In the genomic region with DNA sequence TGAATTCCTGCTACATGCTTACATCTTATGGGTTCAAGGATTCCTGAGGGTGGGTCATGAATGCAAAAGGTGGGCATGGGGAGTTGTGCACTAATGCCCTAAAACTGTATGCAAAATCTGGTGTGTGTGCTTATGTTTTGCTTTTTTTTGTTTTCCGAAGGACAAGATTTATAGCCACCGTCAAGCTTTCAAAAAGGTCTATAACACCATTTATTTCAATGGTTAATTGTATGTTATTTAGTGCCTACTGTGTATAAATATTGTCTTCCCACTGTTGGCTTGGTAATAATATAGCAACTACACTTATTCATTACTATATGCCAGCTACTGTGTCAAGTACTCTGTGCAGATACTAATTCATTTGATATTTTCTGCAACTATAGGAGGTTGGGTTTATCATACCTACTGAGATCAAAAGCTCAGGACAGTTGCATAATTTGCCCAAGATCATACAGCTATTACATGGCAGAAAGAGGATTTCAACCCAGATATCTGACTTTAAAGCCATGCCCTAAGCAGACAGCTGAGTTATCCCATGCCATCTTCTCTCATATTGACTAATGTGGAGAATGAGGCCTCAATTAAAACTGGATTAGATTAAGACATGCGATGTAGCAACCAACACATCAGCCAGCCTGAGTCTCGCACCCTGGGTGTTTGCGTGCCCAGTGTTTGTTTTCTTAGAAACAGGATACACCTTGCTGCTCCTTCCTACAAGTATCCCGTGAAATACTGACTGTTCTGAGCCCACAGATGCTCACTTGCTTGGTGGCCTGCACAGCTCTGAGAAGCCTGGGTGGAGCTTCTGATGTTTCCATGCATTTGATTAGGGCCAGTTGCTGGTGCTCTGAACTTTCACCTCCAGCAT, we compare ENCODE assay signal across 1 cellular context.
TF ChIP-seq lines count a peak whose summit lies in the region.

No MANE protein-coding gene starts in this region.

TF ChIP-seq in HEK293, 187 proteins besides CTCF, POLR2A, EP300 and RAD21 (continued from another document and continues in another):
- TF ChIP-seq, protein P1, sequence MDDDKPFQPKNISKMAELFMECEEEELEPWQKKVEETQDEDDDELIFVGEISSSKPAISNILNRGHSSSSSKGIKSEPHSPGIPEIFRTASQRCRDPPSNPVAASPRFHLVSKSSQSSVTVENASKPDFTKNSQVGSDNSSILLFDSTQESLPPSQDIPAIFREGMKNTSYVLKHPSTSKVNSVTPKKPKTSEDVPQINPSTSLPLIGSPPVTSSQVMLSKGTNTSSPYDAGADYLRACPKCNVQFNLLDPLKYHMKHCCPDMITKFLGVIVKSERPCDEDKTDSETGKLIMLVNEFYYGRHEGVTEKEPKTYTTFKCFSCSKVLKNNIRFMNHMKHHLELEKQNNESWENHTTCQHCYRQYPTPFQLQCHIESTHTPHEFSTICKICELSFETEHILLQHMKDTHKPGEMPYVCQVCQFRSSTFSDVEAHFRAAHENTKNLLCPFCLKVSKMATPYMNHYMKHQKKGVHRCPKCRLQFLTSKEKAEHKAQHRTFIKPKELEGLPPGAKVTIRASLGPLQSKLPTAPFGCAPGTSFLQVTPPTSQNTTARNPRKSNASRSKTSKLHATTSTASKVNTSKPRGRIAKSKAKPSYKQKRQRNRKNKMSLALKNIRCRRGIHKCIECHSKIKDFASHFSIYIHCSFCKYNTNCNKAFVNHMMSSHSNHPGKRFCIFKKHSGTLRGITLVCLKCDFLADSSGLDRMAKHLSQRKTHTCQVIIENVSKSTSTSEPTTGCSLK (tag by site-specific recombination; IDR thresholded peaks at IDR 0.05) = no peak
- TF ChIP-seq ZNF776 (tag by site-specific recombination; IDR thresholded peaks at IDR 0.05; ENCODE audit: borderline replicate concordance) (no peak), ZBTB17 (tag by site-specific recombination; IDR thresholded peaks at IDR 0.05) (peak; percentile 85), ZFHX2 (tag by site-specific recombination; conservative IDR thresholded peaks at IDR 0.05) (peak; percentile 23; the same call in 1 of the 2 replicates), ZNF302 (tag by site-specific recombination; IDR thresholded peaks at IDR 0.05; ENCODE audit: low read depth) (no peak), ZNF404 (tag by site-specific recombination; IDR thresholded peaks at IDR 0.05) (no peak), ZSCAN16 (tag by site-specific recombination; IDR thresholded peaks at IDR 0.05) (no peak), ZNF37A (tag by site-specific recombination; IDR thresholded peaks at IDR 0.05) (no peak), ZNF624 (tag by site-specific recombination; IDR thresholded peaks at IDR 0.05) (no peak), ZNF24 (tag by site-specific recombination; IDR thresholded peaks at IDR 0.05) (peak; percentile 88), ZBTB21 (tag by site-specific recombination; IDR thresholded peaks at IDR 0.05) (peak; percentile 40; the same call in 1 of the 2 replicates), ZNF350 (tag by site-specific recombination; IDR thresholded peaks at IDR 0.05) (no peak), ZNF223 (tag by site-specific recombination; IDR thresholded peaks at IDR 0.05) (no peak), ZNF211 (tag by site-specific recombination; IDR thresholded peaks at IDR 0.05; ENCODE audit: low read depth) (no peak), ZNF175 (tag by site-specific recombination; IDR thresholded peaks at IDR 0.05) (no peak), IKZF3 (tag by site-specific recombination; IDR thresholded peaks at IDR 0.05) (peak; percentile 97), ZEB2 (tag by site-specific recombination; IDR thresholded peaks at IDR 0.05) (peak; percentile 86), MZF1 (tag by site-specific recombination; IDR thresholded peaks at IDR 0.05; ENCODE audit: borderline replicate concordance) (peak; percentile 48; the same call in 1 of the 2 replicates), ZXDB (tag by site-specific recombination; IDR thresholded peaks at IDR 0.05) (peak; percentile 77), ZNF2 (tag by site-specific recombination; IDR thresholded peaks at IDR 0.05) (peak; percentile 66), ZNF549 (tag by site-specific recombination; IDR thresholded peaks at IDR 0.05) (0 out of 2 replicates have a peak, but pooled peaks have one; percentile 20), KLF16 (tag by site-specific recombination; IDR thresholded peaks at IDR 0.05) (no peak), ZNF146 (tag by site-specific recombination; IDR thresholded peaks at IDR 0.05) (no peak), SCRT1 (tag by site-specific recombination; IDR thresholded peaks at IDR 0.05; ENCODE audit: borderline replicate concordance) (peak; percentile 82), ZNF600 (tag by site-specific recombination; IDR thresholded peaks at IDR 0.05) (peak; percentile 96), ZNF335 (tag by site-specific recombination; conservative IDR thresholded peaks at IDR 0.05) (0 out of 2 replicates have a peak, but pooled peaks have one; percentile 14), ZNF510 (tag by site-specific recombination; IDR thresholded peaks at IDR 0.05; ENCODE audit: insufficient replicate concordance) (no peak), GLIS1 (tag by site-specific recombination; IDR thresholded peaks at IDR 0.05) (peak; percentile 76), GLI2 (tag by site-specific recombination; IDR thresholded peaks at IDR 0.05; ENCODE audit: borderline replicate concordance, low read depth) (no peak)
- TF ChIP-seq, protein P2, sequence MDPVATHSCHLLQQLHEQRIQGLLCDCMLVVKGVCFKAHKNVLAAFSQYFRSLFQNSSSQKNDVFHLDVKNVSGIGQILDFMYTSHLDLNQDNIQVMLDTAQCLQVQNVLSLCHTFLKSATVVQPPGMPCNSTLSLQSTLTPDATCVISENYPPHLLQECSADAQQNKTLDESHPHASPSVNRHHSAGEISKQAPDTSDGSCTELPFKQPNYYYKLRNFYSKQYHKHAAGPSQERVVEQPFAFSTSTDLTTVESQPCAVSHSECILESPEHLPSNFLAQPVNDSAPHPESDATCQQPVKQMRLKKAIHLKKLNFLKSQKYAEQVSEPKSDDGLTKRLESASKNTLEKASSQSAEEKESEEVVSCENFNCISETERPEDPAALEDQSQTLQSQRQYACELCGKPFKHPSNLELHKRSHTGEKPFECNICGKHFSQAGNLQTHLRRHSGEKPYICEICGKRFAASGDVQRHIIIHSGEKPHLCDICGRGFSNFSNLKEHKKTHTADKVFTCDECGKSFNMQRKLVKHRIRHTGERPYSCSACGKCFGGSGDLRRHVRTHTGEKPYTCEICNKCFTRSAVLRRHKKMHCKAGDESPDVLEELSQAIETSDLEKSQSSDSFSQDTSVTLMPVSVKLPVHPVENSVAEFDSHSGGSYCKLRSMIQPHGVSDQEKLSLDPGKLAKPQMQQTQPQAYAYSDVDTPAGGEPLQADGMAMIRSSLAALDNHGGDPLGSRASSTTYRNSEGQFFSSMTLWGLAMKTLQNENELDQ (tag by site-specific recombination; IDR thresholded peaks at IDR 0.05; ENCODE audit: low read depth) = no peak
- TF ChIP-seq, protein P3, sequence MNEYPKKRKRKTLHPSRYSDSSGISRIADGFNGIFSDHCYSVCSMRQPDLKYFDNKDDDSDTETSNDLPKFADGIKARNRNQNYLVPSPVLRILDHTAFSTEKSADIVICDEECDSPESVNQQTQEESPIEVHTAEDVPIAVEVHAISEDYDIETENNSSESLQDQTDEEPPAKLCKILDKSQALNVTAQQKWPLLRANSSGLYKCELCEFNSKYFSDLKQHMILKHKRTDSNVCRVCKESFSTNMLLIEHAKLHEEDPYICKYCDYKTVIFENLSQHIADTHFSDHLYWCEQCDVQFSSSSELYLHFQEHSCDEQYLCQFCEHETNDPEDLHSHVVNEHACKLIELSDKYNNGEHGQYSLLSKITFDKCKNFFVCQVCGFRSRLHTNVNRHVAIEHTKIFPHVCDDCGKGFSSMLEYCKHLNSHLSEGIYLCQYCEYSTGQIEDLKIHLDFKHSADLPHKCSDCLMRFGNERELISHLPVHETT (tag by site-specific recombination; IDR thresholded peaks at IDR 0.05) = peak; percentile 61; the same call in 1 of the 2 replicates
- TF ChIP-seq, protein P4, sequence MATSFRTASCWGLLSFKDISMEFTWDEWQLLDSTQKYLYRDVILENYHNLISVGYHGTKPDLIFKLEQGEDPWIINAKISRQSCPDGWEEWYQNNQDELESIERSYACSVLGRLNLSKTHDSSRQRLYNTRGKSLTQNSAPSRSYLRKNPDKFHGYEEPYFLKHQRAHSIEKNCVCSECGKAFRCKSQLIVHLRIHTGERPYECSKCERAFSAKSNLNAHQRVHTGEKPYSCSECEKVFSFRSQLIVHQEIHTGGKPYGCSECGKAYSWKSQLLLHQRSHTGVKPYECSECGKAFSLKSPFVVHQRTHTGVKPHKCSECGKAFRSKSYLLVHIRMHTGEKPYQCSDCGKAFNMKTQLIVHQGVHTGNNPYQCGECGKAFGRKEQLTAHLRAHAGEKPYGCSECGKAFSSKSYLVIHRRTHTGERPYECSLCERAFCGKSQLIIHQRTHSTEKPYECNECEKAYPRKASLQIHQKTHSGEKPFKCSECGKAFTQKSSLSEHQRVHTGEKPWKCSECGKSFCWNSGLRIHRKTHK (tag by site-specific recombination; IDR thresholded peaks at IDR 0.05) = no peak
- TF ChIP-seq, protein P5, sequence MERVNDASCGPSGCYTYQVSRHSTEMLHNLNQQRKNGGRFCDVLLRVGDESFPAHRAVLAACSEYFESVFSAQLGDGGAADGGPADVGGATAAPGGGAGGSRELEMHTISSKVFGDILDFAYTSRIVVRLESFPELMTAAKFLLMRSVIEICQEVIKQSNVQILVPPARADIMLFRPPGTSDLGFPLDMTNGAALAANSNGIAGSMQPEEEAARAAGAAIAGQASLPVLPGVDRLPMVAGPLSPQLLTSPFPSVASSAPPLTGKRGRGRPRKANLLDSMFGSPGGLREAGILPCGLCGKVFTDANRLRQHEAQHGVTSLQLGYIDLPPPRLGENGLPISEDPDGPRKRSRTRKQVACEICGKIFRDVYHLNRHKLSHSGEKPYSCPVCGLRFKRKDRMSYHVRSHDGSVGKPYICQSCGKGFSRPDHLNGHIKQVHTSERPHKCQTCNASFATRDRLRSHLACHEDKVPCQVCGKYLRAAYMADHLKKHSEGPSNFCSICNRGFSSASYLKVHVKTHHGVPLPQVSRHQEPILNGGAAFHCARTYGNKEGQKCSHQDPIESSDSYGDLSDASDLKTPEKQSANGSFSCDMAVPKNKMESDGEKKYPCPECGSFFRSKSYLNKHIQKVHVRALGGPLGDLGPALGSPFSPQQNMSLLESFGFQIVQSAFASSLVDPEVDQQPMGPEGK (tag by site-specific recombination; IDR thresholded peaks at IDR 0.05) = peak; percentile 67
- TF ChIP-seq, protein P6, sequence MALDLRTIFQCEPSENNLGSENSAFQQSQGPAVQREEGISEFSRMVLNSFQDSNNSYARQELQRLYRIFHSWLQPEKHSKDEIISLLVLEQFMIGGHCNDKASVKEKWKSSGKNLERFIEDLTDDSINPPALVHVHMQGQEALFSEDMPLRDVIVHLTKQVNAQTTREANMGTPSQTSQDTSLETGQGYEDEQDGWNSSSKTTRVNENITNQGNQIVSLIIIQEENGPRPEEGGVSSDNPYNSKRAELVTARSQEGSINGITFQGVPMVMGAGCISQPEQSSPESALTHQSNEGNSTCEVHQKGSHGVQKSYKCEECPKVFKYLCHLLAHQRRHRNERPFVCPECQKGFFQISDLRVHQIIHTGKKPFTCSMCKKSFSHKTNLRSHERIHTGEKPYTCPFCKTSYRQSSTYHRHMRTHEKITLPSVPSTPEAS (tag by site-specific recombination; IDR thresholded peaks at IDR 0.05) = no peak
- TF ChIP-seq, protein P7, sequence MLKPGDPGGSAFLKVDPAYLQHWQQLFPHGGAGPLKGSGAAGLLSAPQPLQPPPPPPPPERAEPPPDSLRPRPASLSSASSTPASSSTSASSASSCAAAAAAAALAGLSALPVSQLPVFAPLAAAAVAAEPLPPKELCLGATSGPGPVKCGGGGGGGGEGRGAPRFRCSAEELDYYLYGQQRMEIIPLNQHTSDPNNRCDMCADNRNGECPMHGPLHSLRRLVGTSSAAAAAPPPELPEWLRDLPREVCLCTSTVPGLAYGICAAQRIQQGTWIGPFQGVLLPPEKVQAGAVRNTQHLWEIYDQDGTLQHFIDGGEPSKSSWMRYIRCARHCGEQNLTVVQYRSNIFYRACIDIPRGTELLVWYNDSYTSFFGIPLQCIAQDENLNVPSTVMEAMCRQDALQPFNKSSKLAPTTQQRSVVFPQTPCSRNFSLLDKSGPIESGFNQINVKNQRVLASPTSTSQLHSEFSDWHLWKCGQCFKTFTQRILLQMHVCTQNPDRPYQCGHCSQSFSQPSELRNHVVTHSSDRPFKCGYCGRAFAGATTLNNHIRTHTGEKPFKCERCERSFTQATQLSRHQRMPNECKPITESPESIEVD (tag by site-specific recombination; IDR thresholded peaks at IDR 0.05) = peak; percentile 90
- TF ChIP-seq, protein P8, sequence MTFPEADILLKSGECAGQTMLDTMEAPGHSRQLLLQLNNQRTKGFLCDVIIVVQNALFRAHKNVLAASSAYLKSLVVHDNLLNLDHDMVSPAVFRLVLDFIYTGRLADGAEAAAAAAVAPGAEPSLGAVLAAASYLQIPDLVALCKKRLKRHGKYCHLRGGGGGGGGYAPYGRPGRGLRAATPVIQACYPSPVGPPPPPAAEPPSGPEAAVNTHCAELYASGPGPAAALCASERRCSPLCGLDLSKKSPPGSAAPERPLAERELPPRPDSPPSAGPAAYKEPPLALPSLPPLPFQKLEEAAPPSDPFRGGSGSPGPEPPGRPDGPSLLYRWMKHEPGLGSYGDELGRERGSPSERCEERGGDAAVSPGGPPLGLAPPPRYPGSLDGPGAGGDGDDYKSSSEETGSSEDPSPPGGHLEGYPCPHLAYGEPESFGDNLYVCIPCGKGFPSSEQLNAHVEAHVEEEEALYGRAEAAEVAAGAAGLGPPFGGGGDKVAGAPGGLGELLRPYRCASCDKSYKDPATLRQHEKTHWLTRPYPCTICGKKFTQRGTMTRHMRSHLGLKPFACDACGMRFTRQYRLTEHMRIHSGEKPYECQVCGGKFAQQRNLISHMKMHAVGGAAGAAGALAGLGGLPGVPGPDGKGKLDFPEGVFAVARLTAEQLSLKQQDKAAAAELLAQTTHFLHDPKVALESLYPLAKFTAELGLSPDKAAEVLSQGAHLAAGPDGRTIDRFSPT (tag by site-specific recombination; IDR thresholded peaks at IDR 0.05) = no peak
- TF ChIP-seq, protein P9, sequence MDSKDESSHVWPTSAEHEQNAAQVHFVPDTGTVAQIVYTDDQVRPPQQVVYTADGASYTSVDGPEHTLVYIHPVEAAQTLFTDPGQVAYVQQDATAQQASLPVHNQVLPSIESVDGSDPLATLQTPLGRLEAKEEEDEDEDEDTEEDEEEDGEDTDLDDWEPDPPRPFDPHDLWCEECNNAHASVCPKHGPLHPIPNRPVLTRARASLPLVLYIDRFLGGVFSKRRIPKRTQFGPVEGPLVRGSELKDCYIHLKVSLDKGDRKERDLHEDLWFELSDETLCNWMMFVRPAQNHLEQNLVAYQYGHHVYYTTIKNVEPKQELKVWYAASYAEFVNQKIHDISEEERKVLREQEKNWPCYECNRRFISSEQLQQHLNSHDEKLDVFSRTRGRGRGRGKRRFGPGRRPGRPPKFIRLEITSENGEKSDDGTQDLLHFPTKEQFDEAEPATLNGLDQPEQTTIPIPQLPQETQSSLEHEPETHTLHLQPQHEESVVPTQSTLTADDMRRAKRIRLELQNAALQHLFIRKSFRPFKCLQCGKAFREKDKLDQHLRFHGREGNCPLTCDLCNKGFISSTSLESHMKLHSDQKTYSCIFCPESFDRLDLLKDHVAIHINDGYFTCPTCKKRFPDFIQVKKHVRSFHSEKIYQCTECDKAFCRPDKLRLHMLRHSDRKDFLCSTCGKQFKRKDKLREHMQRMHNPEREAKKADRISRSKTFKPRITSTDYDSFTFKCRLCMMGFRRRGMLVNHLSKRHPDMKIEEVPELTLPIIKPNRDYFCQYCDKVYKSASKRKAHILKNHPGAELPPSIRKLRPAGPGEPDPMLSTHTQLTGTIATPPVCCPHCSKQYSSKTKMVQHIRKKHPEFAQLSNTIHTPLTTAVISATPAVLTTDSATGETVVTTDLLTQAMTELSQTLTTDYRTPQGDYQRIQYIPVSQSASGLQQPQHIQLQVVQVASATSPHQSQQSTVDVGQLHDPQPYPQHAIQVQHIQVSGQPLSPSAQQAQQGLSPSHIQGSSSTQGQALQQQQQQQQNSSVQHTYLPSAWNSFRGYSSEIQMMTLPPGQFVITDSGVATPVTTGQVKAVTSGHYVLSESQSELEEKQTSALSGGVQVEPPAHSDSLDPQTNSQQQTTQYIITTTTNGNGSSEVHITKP (tag by site-specific recombination; IDR thresholded peaks at IDR 0.05) = peak; percentile 51
